In genomic region chr10:103232772-103233488, GRCh38 we compare ENCODE assay signal across 12 cellular contexts. TPM values are rescaled to one million over a fixed set of nuclear protein-coding genes. Genes with fewer than 3 reads are reported as not detected.
A peak's percentile ranks its signal among the peaks of the same experiment; 100 is the strongest.
DNase-seq lines count a peak whose midpoint lies in the region; ATAC-seq, FAIRE-seq and TF ChIP-seq lines count a peak whose summit lies in the region.
"Had no signal": no experiment of that assay in that cellular context is flagged by ENCODE, and none has a peak within 500 bp of the region (broad histone marks: within the 10 kb centered on the region; RNA-seq: fewer than 3 reads in every experiment).

No MANE protein-coding gene starts in this region.

- TF ChIP-seq POLR2A in HepG2 (IDR thresholded peaks at IDR 0.05; ENCODE audit: insufficient read depth in 1 of 2, low read depth in 2 of 2, low read length in 2 of 2) (no peak), right lobe of liver (IDR thresholded peaks at IDR 0.05) (no peak)

- TF ChIP-seq RAD21 in HepG2 (CRISPR knock-in tag; IDR thresholded peaks at IDR 0.05), result no peak

- CTCF ChIA-PET in HepG2 (lab: Yijun Ruan, JAX; ENCODE audit: low intra/inter-chr PET ratio, low total read pairs), result no interaction called here

- 6% methylated on average over 7 of the region's 7 CpGs for WGBS in HepG2 (ENCODE audit: low lambda C conversion rate)
- WGBS in right lobe of liver (ENCODE audit: insufficient coverage, low coverage, low lambda C conversion rate, missing lambda C conversion rate), result 75% methylated on average over 7 of the region's 7 CpGs

- H3K27me3 ChIP-seq in HepG2 (ENCODE audit: control insufficient read depth in 1 of 2, insufficient read depth in 2 of 2, low read length in 2 of 2) (no peaks in the 10 kb centered on the region), right lobe of liver (no peaks in the 10 kb centered on the region), WERI-Rb-1 (ENCODE audit: insufficient read depth, low read depth, severe bottlenecking) (no peaks in the 10 kb centered on the region), foreskin keratinocyte (no peaks in the 10 kb centered on the region)

- H2AFZ ChIP-seq in HepG2 (ENCODE audit: low read length), result peak overlapping the region; percentile 5

- H3K4me1 ChIP-seq in HepG2 (ENCODE audit: insufficient read depth, low read length) (peaks cover 67% of the 10 kb centered on the region), right lobe of liver (no peaks in the 10 kb centered on the region), foreskin keratinocyte (peaks cover 29% of the 10 kb centered on the region)

- ATAC-seq in HepG2, result peak; percentile 33
- ATAC-seq in right lobe of liver, result no peak
- peak; percentile 49 for ATAC-seq in foreskin keratinocyte
- no peak for ATAC-seq in HG03135 (IDR thresholded peaks at IDR 0.05; ENCODE audit: unreplicated experiment)
- ATAC-seq in GM19397 (IDR thresholded peaks at IDR 0.05; ENCODE audit: unreplicated experiment), result no peak

- in situ Hi-C loops in HepG2 (cut with HindIII; ENCODE audit: extremely low pct_ligation_motif_present, low pct_unique_long_range_greater_than_20kb), result no loop called here

- peak overlapping the region; percentile 52 for H3K9ac ChIP-seq in HepG2 (ENCODE audit: insufficient read depth, low read depth, low read length)

- TSS peak; percentile 68 for BruUV-seq in HepG2 (replicated peaks; lab: Mats Ljungman, UMichigan)

- no peaks in the 10 kb centered on the region for H4K20me1 ChIP-seq in HepG2 (ENCODE audit: insufficient read depth, low read length)

- TF ChIP-seq EP300 in HepG2 (IDR thresholded peaks at IDR 0.05; ENCODE audit: low read depth in 2 of 2, low read length in 2 of 2) (peak in 1 of 2 experiments; percentile 69; a peak in 1 of 4 replicates), HepG2 (CRISPR knock-in tag; IDR thresholded peaks at IDR 0.05; ENCODE audit: borderline replicate concordance) (peak; percentile 79; the same call in 1 of the 2 replicates)

- TF ChIP-seq CTCF in HepG2 (CRISPR knock-in tag; IDR thresholded peaks at IDR 0.05) (no peak), right lobe of liver (IDR thresholded peaks at IDR 0.05) (no peak), WERI-Rb-1 (IDR thresholded peaks at IDR 0.05; ENCODE audit: low read depth, low read length) (no peak), foreskin keratinocyte (conservative IDR thresholded peaks at IDR 0.05) (no peak)

- POLR2A ChIA-PET in HepG2 (lab: Yijun Ruan, JAX), result interaction anchor here (0.6 to 6.3 kb wide), 5 partner anchors 8 to 79 kb away, joined by 3 to 65 read pairs (median 10); partner anchors contain the start of gene NT5C2

- no peaks in the 10 kb centered on the region for H3K79me2 ChIP-seq in HepG2 (ENCODE audit: insufficient read depth, low read length)

- peak overlapping the region in 2 of 3 experiments; percentile 25 to 37; a peak in 3 of 6 replicates for H3K4me3 ChIP-seq in HepG2 (replicated peaks in 1 of 3; ENCODE audit: insufficient read depth in 1 of 3, low read depth in 2 of 3, low read length in 3 of 3)
- H3K4me3 ChIP-seq in right lobe of liver, result no peak overlapping the region
- H3K4me3 ChIP-seq in WERI-Rb-1 (ENCODE audit: low read depth, low read length), result no peak overlapping the region

- peak; percentile 81 for FAIRE-seq in HepG2 (lab: Jason Lieb, UNC)

- H3K9me3 ChIP-seq in HepG2 (ENCODE audit: low read length) (no peaks in the 10 kb centered on the region), right lobe of liver (no peaks in the 10 kb centered on the region), WERI-Rb-1 (ENCODE audit: severe bottlenecking) (no peaks in the 10 kb centered on the region)

- H3K27ac ChIP-seq in HepG2 (ENCODE audit: extremely low read length, insufficient read depth, low read length), result peak overlapping the region; percentile 72
- H3K27ac ChIP-seq in right lobe of liver, result no peak overlapping the region
- no peak overlapping the region for H3K27ac ChIP-seq in WERI-Rb-1
- no peak overlapping the region for H3K27ac ChIP-seq in foreskin keratinocyte

- intact Hi-C loops in HepG2 (cut with micrococcal nuclease; ENCODE audit: unreplicated experiment), result loop anchor here (2.0 kb wide), 1 partner anchor 40 kb away; the partner anchor contains the start of gene NT5C2
- intact Hi-C loops in right lobe of liver (cut with DNase I), result no loop called here

- DNase-seq in HepG2 (ENCODE audit: low spot score) (peak; percentile 88), right lobe of liver (no peak), WERI-Rb-1 (peak; percentile 21), foreskin keratinocyte (peak; percentile 66 to 81), NCI-H2171 (lab: John Stamatoyannopoulos, UW) (no peak), NCI-H2081 (lab: John Stamatoyannopoulos, UW) (no peak)
- DNase-seq: activated CD8-positive, alpha-beta memory T cell treated with anti-CD3 and anti-CD28 coated beads, Interleukin-2, amount 50 U/mL, for 48 hours; midbrain; NCI-H446 had no signal

- H3K36me3 ChIP-seq in HepG2 (replicated peaks in 1 of 2; ENCODE audit: control insufficient read depth in 1 of 2, insufficient read depth in 2 of 2, low read length in 2 of 2) (no peaks in the 10 kb centered on the region), right lobe of liver (no peaks in the 10 kb centered on the region), WERI-Rb-1 (no peaks in the 10 kb centered on the region)

- H3K4me2 ChIP-seq in HepG2 (ENCODE audit: low read depth, low read length), result peak overlapping the region; percentile 86

RNA-seq across cellular contexts. Expression of gene RPEL1, which starts 12.8 kb away (rescaled TPM):
- total RNA-seq in HepG2 (2016; rRNA removed; fragmentation: Illumina TruSeq; extraction: Trizol) (0.04 and 0.10 TPM in 2 replicates), right lobe of liver (not detected), foreskin keratinocyte (not detected in 2 replicates)
- total RNA-seq in HepG2 (2016; cell fraction: cytosol; rRNA removed; fragmentation: Illumina TruSeq; extraction: Trizol; ENCODE audit: low read depth), result not detected in 2 replicates
- 0.04 TPM in 1 of 2 replicates, not detected in the other for total RNA-seq in HepG2 (2016; cell fraction: insoluble cytoplasmic fraction; rRNA removed; fragmentation: Illumina TruSeq; extraction: Trizol)
- total RNA-seq in HepG2 (2016; cell fraction: membrane; rRNA removed; fragmentation: Illumina TruSeq; extraction: Trizol), result not detected in 2 replicates
- total RNA-seq in HepG2 (2016; cell fraction: nucleus; rRNA removed; fragmentation: Illumina TruSeq; extraction: Trizol), result not detected in 2 replicates
- polyA plus RNA-seq in HepG2 (2011; rRNA removed) (0.07 and 0.10 TPM in 2 replicates), foreskin keratinocyte (not detected in 2 replicates)
- polyA plus RNA-seq in HepG2 (2011; cell fraction: cytosol; rRNA removed), result 0.10 and 0.23 TPM in 2 replicates
- polyA plus RNA-seq in HepG2 (2011; cell fraction: nucleus; rRNA removed), result 0.10 and 0.14 TPM in 2 replicates
- polyA plus RNA-seq in HepG2 (2012), result 0.20 and 0.24 TPM in 2 replicates
- not detected in 2 replicates for polyA plus RNA-seq in HepG2 (2016; cell fraction: cytosol; fragmentation: Illumina TruSeq; extraction: Trizol; ENCODE audit: low read depth)
- 0.19 TPM in 1 of 2 replicates, not detected in the other for polyA plus RNA-seq in HepG2 (2016; cell fraction: insoluble cytoplasmic fraction; fragmentation: Illumina TruSeq; extraction: Trizol; ENCODE audit: low read depth)
- polyA plus RNA-seq in HepG2 (2016; cell fraction: membrane; fragmentation: Illumina TruSeq; extraction: Trizol; ENCODE audit: low read depth), result not detected in 2 replicates
- not detected in 2 replicates for polyA plus RNA-seq in HepG2 (2016; cell fraction: nucleus; fragmentation: Illumina TruSeq; extraction: Trizol; ENCODE audit: insufficient read depth, low read depth)
- polyA minus RNA-seq in HepG2 (2011; rRNA and poly(A)+ RNA removed; ENCODE audit: low replicate concordance), result 0.20 and 0.37 TPM in 2 replicates
- polyA minus RNA-seq in HepG2 (2011; cell fraction: cytosol; rRNA and poly(A)+ RNA removed), result not detected in 2 replicates
- polyA minus RNA-seq in HepG2 (2011; cell fraction: nucleus; rRNA and poly(A)+ RNA removed), result not detected in 2 replicates
- total RNA-seq: skeletal muscle tissue had no signal

RNA-seq across cellular contexts. Expression of gene NT5C2, which starts 39.9 kb away (rescaled TPM):
- 40.6 and 51.5 TPM in 2 replicates for total RNA-seq in HepG2 (2016; rRNA removed; fragmentation: Illumina TruSeq; extraction: Trizol)
- total RNA-seq in HepG2 (2016; cell fraction: cytosol; rRNA removed; fragmentation: Illumina TruSeq; extraction: Trizol; ENCODE audit: low read depth), result 14.0 and 14.6 TPM in 2 replicates
- 41.6 and 53.9 TPM in 2 replicates for total RNA-seq in HepG2 (2016; cell fraction: insoluble cytoplasmic fraction; rRNA removed; fragmentation: Illumina TruSeq; extraction: Trizol)
- total RNA-seq in HepG2 (2016; cell fraction: membrane; rRNA removed; fragmentation: Illumina TruSeq; extraction: Trizol), result 20.7 and 21.7 TPM in 2 replicates
- 45.1 and 47.6 TPM in 2 replicates for total RNA-seq in HepG2 (2016; cell fraction: nucleus; rRNA removed; fragmentation: Illumina TruSeq; extraction: Trizol)
- polyA plus RNA-seq in HepG2 (2011; rRNA removed), result 53.3 and 55.2 TPM in 2 replicates
- 31.0 and 44.8 TPM in 2 replicates for polyA plus RNA-seq in HepG2 (2011; cell fraction: cytosol; rRNA removed)
- polyA plus RNA-seq in HepG2 (2011; cell fraction: nucleus; rRNA removed), result 26.5 and 38.0 TPM in 2 replicates
- polyA plus RNA-seq in HepG2 (2012), result 47.1 and 62.0 TPM in 2 replicates
- polyA plus RNA-seq in HepG2 (2016; cell fraction: cytosol; fragmentation: Illumina TruSeq; extraction: Trizol; ENCODE audit: low read depth), result 4.3 and 4.4 TPM in 2 replicates
- 49.2 and 49.9 TPM in 2 replicates for polyA plus RNA-seq in HepG2 (2016; cell fraction: insoluble cytoplasmic fraction; fragmentation: Illumina TruSeq; extraction: Trizol; ENCODE audit: low read depth)
- 12.7 and 13.5 TPM in 2 replicates for polyA plus RNA-seq in HepG2 (2016; cell fraction: membrane; fragmentation: Illumina TruSeq; extraction: Trizol; ENCODE audit: low read depth)
- 51.3 and 57.2 TPM in 2 replicates for polyA plus RNA-seq in HepG2 (2016; cell fraction: nucleus; fragmentation: Illumina TruSeq; extraction: Trizol; ENCODE audit: insufficient read depth, low read depth)
- polyA minus RNA-seq in HepG2 (2011; rRNA and poly(A)+ RNA removed; ENCODE audit: low replicate concordance), result 48.0 and 50.4 TPM in 2 replicates
- 38.7 and 41.0 TPM in 2 replicates for polyA minus RNA-seq in HepG2 (2011; cell fraction: cytosol; rRNA and poly(A)+ RNA removed)
- 71.3 and 106 TPM in 2 replicates for polyA minus RNA-seq in HepG2 (2011; cell fraction: nucleus; rRNA and poly(A)+ RNA removed)
- total RNA-seq in right lobe of liver, result 10 to 100 TPM; 17.3 to 39.2 (median 32.4) TPM
- 44.1 and 47.9 TPM in 2 replicates for total RNA-seq in foreskin keratinocyte
- polyA plus RNA-seq in foreskin keratinocyte, result 20.7 and 21.2 TPM in 2 replicates

RNA-seq across cellular contexts. Expression of gene INA, which starts 44.0 kb away (rescaled TPM):
- total RNA-seq in HepG2 (2016; rRNA removed; fragmentation: Illumina TruSeq; extraction: Trizol), result 0.04 TPM in 1 of 2 replicates, not detected in the other
- not detected in 2 replicates for total RNA-seq in HepG2 (2016; cell fraction: cytosol; rRNA removed; fragmentation: Illumina TruSeq; extraction: Trizol; ENCODE audit: low read depth)
- total RNA-seq in HepG2 (2016; cell fraction: insoluble cytoplasmic fraction; rRNA removed; fragmentation: Illumina TruSeq; extraction: Trizol), result 0.06 TPM in 1 of 2 replicates, not detected in the other
- not detected in 2 replicates for total RNA-seq in HepG2 (2016; cell fraction: membrane; rRNA removed; fragmentation: Illumina TruSeq; extraction: Trizol)
- total RNA-seq in HepG2 (2016; cell fraction: nucleus; rRNA removed; fragmentation: Illumina TruSeq; extraction: Trizol), result not detected in 2 replicates
- polyA plus RNA-seq in HepG2 (2011; rRNA removed), result 0.05 and 0.13 TPM in 2 replicates
- 0.03 and 0.09 TPM in 2 replicates for polyA plus RNA-seq in HepG2 (2011; cell fraction: cytosol; rRNA removed)
- polyA plus RNA-seq in HepG2 (2011; cell fraction: nucleus; rRNA removed), result 0.08 TPM in 1 of 2 replicates, not detected in the other
- not detected in 2 replicates for polyA plus RNA-seq in HepG2 (2012)
- not detected in 2 replicates for polyA plus RNA-seq in HepG2 (2016; cell fraction: cytosol; fragmentation: Illumina TruSeq; extraction: Trizol; ENCODE audit: low read depth)
- 0.07 TPM in 1 of 2 replicates, not detected in the other for polyA plus RNA-seq in HepG2 (2016; cell fraction: insoluble cytoplasmic fraction; fragmentation: Illumina TruSeq; extraction: Trizol; ENCODE audit: low read depth)
- not detected in 2 replicates for polyA plus RNA-seq in HepG2 (2016; cell fraction: membrane; fragmentation: Illumina TruSeq; extraction: Trizol; ENCODE audit: low read depth)
- not detected in 2 replicates for polyA plus RNA-seq in HepG2 (2016; cell fraction: nucleus; fragmentation: Illumina TruSeq; extraction: Trizol; ENCODE audit: insufficient read depth, low read depth)
- polyA minus RNA-seq in HepG2 (2011; rRNA and poly(A)+ RNA removed; ENCODE audit: low replicate concordance), result 0.04 and 0.07 TPM in 2 replicates
- polyA minus RNA-seq in HepG2 (2011; cell fraction: cytosol; rRNA and poly(A)+ RNA removed), result not detected in 2 replicates
- not detected in 2 replicates for polyA minus RNA-seq in HepG2 (2011; cell fraction: nucleus; rRNA and poly(A)+ RNA removed)
- not detected for total RNA-seq in right lobe of liver
- 0.85 and 1.5 TPM in 2 replicates for total RNA-seq in foreskin keratinocyte
- 0.70 and 1.0 TPM in 2 replicates for polyA plus RNA-seq in foreskin keratinocyte
- total RNA-seq: skeletal muscle tissue had no signal

Comparison
In these comparisons a context has a peak if more than half of its experiments do, and no peak if none do; other contexts are left out.
1. ATAC-seq: peak in HepG2 (single experiment) and foreskin keratinocyte (single experiment); none in right lobe of liver (0 of 4), HG03135 (single experiment) and GM19397 (single experiment).
2. DNase-seq: peak in HepG2 (single experiment), WERI-Rb-1 (single experiment) and foreskin keratinocyte (2 of 2); none in right lobe of liver (0 of 3), NCI-H2171 (single experiment) and NCI-H2081 (0 of 2).
3. H3K4me3 ChIP-seq: peak in HepG2 (2 of 3); none in right lobe of liver (0 of 3) and WERI-Rb-1 (single experiment).